ENCODE assay signal across 1 cellular context in the genomic region with DNA sequence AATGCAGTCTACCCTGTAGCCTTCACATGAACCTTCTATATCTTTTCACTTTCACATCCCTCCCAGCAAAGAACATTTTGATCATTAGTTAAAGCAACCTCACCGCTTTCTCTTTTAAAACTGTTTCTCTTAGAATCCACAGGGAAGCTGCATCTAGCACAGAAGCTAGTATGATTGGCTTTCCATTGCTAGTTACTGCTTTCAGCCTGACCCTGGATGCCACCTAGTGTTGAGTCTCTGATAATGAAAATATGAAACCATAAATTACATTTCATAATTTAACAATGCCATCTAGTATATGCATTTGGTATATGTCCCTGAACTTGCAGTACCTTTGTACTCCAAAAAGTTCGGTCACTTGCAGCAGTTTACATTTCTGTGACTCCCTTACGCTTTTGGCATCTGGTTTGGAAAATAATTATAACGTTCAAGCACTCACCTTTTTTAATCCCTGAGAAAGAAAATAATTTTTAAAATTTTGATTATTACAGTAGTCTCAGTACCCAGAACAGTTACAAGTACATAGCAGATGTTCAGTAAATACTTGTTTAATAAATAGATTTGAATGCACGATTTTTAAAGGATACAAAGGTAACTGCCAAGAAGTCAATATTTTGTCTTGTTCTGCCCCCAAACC.
TF ChIP-seq lines count a peak whose summit lies in the region.

No MANE protein-coding gene starts in this region.

TF ChIP-seq in endothelial cell of umbilical vein, 7 proteins besides CTCF, POLR2A, EP300 and RAD21 (continued from another document):
- TF ChIP-seq GATA2 (IDR thresholded peaks at IDR 0.05; ENCODE audit: insufficient read depth, insufficient read length, low read depth, low read length): no peak
- TF ChIP-seq MYC (IDR thresholded peaks at IDR 0.05; ENCODE audit: low read depth, low read length): no peak
- TF ChIP-seq POLR2AphosphoS5 (IDR thresholded peaks at IDR 0.05; ENCODE audit: insufficient read depth, low read depth, low read length): no peak
- no peak for TF ChIP-seq MAX (IDR thresholded peaks at IDR 0.05; ENCODE audit: insufficient read depth, insufficient read length)
